Comparison of ENCODE assay signal across 19 cellular contexts in the genomic region with DNA sequence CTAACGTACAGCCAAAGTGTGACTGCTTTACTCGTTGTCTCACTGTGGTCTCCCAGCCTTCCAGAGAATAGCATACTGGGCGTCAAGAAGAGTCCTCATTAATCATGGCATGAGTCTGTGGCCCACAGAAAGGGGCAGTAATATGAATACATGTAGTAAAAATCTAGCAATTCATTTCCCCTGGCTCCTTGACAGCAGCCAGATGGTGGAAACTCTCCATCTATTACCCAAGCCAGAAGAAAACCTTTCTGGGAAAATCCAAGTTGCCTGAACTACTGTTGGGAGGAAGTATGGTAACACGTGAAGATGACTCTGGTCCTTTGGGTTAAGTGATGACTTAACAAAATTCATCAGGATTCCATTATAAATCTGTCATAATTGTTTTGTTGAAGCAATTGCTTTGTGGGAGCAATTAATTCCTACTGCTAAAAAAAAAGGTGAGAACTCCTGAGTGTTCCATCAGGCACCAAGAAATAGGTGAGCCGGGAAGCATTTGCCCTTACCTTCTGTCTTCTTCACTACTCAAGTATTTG.
"Had no signal": no experiment of that assay in that cellular context is flagged by ENCODE, and none has a peak within 500 bp of the region (broad histone marks: within the 10 kb centered on the region; RNA-seq: fewer than 3 reads in every experiment).

No MANE protein-coding gene starts in this region.

- H3K4me1 Mint-ChIP-seq: activated CD4-positive, alpha-beta T cell treated with anti-CD3 and anti-CD28 coated beads, Interleukin-2, amount 10 ng/mL, durations not matched to agents 24 days and 14 days; nephron progenitor cell had no signal

- H3K9me3 ChIP-seq: ascending aorta, esophagus squamous epithelium, left lung had no signal

- ATAC-seq: effector memory CD8-positive, alpha-beta T cell; left lung had no signal

- H3K27ac Mint-ChIP-seq: activated CD4-positive, alpha-beta T cell treated with anti-CD3 and anti-CD28 coated beads, Interleukin-2, amount 10 ng/mL, durations not matched to agents 24 days and 14 days; effector memory CD8-positive, alpha-beta T cell; T-helper 1 cell treated with Interleukin-12 subunit alpha and Interleukin-12 subunit beta and Interleukin-4 antibody, amounts not matched to agents 30 μg/mL and 1 μg/mL, for 36 hours had no signal

- H3K4me3 ChIP-seq: ascending aorta, esophagus squamous epithelium, left lung, tibial nerve had no signal

- H3K27me3 ChIP-seq: ascending aorta, esophagus squamous epithelium, left lung, tibial nerve had no signal

- H3K4me3 Mint-ChIP-seq: activated CD4-positive, alpha-beta T cell treated with anti-CD3 and anti-CD28 coated beads, Interleukin-2, amount 10 ng/mL, durations not matched to agents 24 days and 14 days; effector memory CD8-positive, alpha-beta T cell; nephron progenitor cell; T-helper 1 cell treated with Interleukin-12 subunit alpha and Interleukin-12 subunit beta and Interleukin-4 antibody, amounts not matched to agents 30 μg/mL and 1 μg/mL, for 36 hours had no signal

- DNase-seq: activated CD4-positive, alpha-beta T cell treated with anti-CD3 and anti-CD28 coated beads, Interleukin-2, amount 10 ng/mL, durations not matched to agents 24 days and 14 days; activated CD8-positive, alpha-beta memory T cell treated with anti-CD3 and anti-CD28 coated beads, Interleukin-2, amount 50 U/mL, for 4 hours; activated effector memory CD4-positive, alpha-beta T cell treated with Interleukin-2 at 50 U/mL for 16 hours; activated naive CD4-positive, alpha-beta T cell treated with anti-CD3 and anti-CD28 coated beads, Interleukin-2, amount 50 U/mL, for 16 hours; activated T-cell treated with anti-CD3 and anti-CD28 coated beads, Interleukin-2, amount 50 U/mL, for 48 hours; effector memory CD8-positive, alpha-beta T cell; esophagus squamous epithelium; kidney; left lung; midbrain; nephron progenitor cell; nucleus accumbens; posterior cingulate gyrus; stimulated activated CD8-positive, alpha-beta memory T cell treated with anti-CD3 and anti-CD28 coated beads, Interleukin-4, amount 100 ng/mL, for 48 hours; stimulated activated naive CD4-positive, alpha-beta T cell; substantia nigra had no signal

- H3K36me3 ChIP-seq: ascending aorta, esophagus squamous epithelium, left lung, tibial nerve had no signal

- H3K4me1 ChIP-seq: esophagus squamous epithelium, left lung, tibial nerve had no signal

- H3K27me3 Mint-ChIP-seq: activated CD4-positive, alpha-beta T cell treated with anti-CD3 and anti-CD28 coated beads, Interleukin-2, amount 10 ng/mL, durations not matched to agents 24 days and 14 days; effector memory CD8-positive, alpha-beta T cell had no signal

- H3K27ac ChIP-seq: esophagus squamous epithelium, left lung, tibial nerve had no signal

- H3K9me3 Mint-ChIP-seq: nephron progenitor cell; T-helper 1 cell treated with Interleukin-12 subunit alpha and Interleukin-12 subunit beta and Interleukin-4 antibody, amounts not matched to agents 30 μg/mL and 1 μg/mL, for 36 hours had no signal
